In genomic region chr10:36048236-36048635, GRCh38 we compare ENCODE assay signal across 29 cellular contexts.
"Had no signal": no experiment of that assay in that cellular context is flagged by ENCODE, and none has a peak within 500 bp of the region (broad histone marks: within the 10 kb centered on the region; RNA-seq: fewer than 3 reads in every experiment).

No MANE protein-coding gene starts in this region.

- H3K27ac Mint-ChIP-seq: activated CD4-positive, alpha-beta memory T cell treated with anti-CD3 and anti-CD28 coated beads for 36 hours; activated CD4-positive, alpha-beta T cell treated with anti-CD3 and anti-CD28 coated beads, Interleukin-2, amount 10 ng/mL, durations not matched to agents 24 days and 14 days; activated naive CD4-positive, alpha-beta T cell treated with anti-CD3 and anti-CD28 coated beads, Interleukin-2, amount 10 ng/mL, durations not matched to agents 7 days and 5 days; activated naive CD8-positive, alpha-beta T cell treated with anti-CD3 and anti-CD28 coated beads, Interleukin-2, amount 10 ng/mL, durations not matched to agents 7 days and 5 days; activated T-helper 1 cell treated with anti-CD3 and anti-CD28 coated beads, Interleukin-12 subunit alpha, Interleukin-12 subunit beta, Interleukin-2, Interleukin-4 antibody, amounts not matched to agents 30 ng/mL and 10 ng/mL and 1 ng/mL, durations not matched to agents 14 hours and 24 hours and 36 hours; brain; effector memory CD8-positive, alpha-beta T cell; mesothelial cell of epicardium; naive thymus-derived CD4-positive, alpha-beta T cell; T-helper 17 cell had no signal

- H3K36me3 ChIP-seq: ascending aorta, gastroesophageal sphincter, pancreas, prostate gland, right atrium auricular region, tibial nerve had no signal

- ATAC-seq: effector memory CD8-positive, alpha-beta T cell; esophagus mucosa; gastroesophageal sphincter; left colon; naive thymus-derived CD4-positive, alpha-beta T cell; pancreas; T-helper 17 cell had no signal

- H3K9me3 ChIP-seq: ascending aorta, gastroesophageal sphincter, pancreas, prostate gland, right atrium auricular region, tibial nerve had no signal

- H3K27me3 Mint-ChIP-seq: activated CD4-positive, alpha-beta memory T cell treated with anti-CD3 and anti-CD28 coated beads for 36 hours; activated CD4-positive, alpha-beta T cell treated with anti-CD3 and anti-CD28 coated beads, Interleukin-2, amount 10 ng/mL, durations not matched to agents 24 days and 14 days; activated naive CD4-positive, alpha-beta T cell treated with anti-CD3 and anti-CD28 coated beads, Interleukin-2, amount 10 ng/mL, durations not matched to agents 7 days and 5 days; activated naive CD8-positive, alpha-beta T cell treated with anti-CD3 and anti-CD28 coated beads, Interleukin-2, amount 10 ng/mL, durations not matched to agents 7 days and 5 days; brain; effector memory CD8-positive, alpha-beta T cell; naive thymus-derived CD4-positive, alpha-beta T cell; T-helper 17 cell had no signal

- H3K4me3 ChIP-seq: ascending aorta, gastroesophageal sphincter, hepatocyte, pancreas, prostate gland, right atrium auricular region, smooth muscle cell, tibial nerve had no signal

- H3K4me2 ChIP-seq: hepatocyte, smooth muscle cell had no signal

- H3K27me3 ChIP-seq: ascending aorta, gastroesophageal sphincter, hepatocyte, pancreas, right atrium auricular region, tibial nerve had no signal

- H2AFZ ChIP-seq: hepatocyte had no signal

- H3K4me1 Mint-ChIP-seq: activated CD4-positive, alpha-beta T cell treated with anti-CD3 and anti-CD28 coated beads, Interleukin-2, amount 10 ng/mL, durations not matched to agents 24 days and 14 days; activated naive CD4-positive, alpha-beta T cell treated with anti-CD3 and anti-CD28 coated beads, Interleukin-2, amount 10 ng/mL, durations not matched to agents 7 days and 5 days; activated naive CD8-positive, alpha-beta T cell treated with anti-CD3 and anti-CD28 coated beads, Interleukin-2, amount 10 ng/mL, durations not matched to agents 7 days and 5 days; naive thymus-derived CD4-positive, alpha-beta T cell; T-helper 17 cell had no signal

- H3K4me1 ChIP-seq: ascending aorta, pancreas, prostate gland had no signal

- H3K27ac ChIP-seq: ascending aorta, gastroesophageal sphincter, hepatocyte, pancreas, prostate gland, right atrium auricular region, tibial nerve had no signal

- DNase-seq: activated CD4-positive, alpha-beta memory T cell treated with anti-CD3 and anti-CD28 coated beads for 36 hours; activated CD4-positive, alpha-beta T cell treated with anti-CD3 and anti-CD28 coated beads, Interleukin-2, amount 10 ng/mL, durations not matched to agents 24 days and 14 days; activated CD4-positive, CD25-positive, alpha-beta regulatory T cell treated with anti-CD3 and anti-CD28 coated beads, Interleukin-2, amount 50 U/mL, for 72 hours; activated CD8-positive, alpha-beta memory T cell treated with anti-CD3 and anti-CD28 coated beads, Interleukin-2, amount 50 U/mL, for 4 hours; activated effector memory CD4-positive, alpha-beta T cell treated with anti-CD3 and anti-CD28 coated beads, Interleukin-2, amount 50 U/mL, for 16 hours; activated naive CD4-positive, alpha-beta T cell treated with anti-CD3 and anti-CD28 coated beads, Interleukin-2, amount 10 ng/mL, durations not matched to agents 7 days and 5 days; activated naive CD8-positive, alpha-beta T cell treated with anti-CD3 and anti-CD28 coated beads, Interleukin-2, amount 10 ng/mL, durations not matched to agents 7 days and 5 days; activated T-cell treated with anti-CD3 and anti-CD28 coated beads, Interleukin-2, amount 50 U/mL, for 1 hour; cortex of kidney; effector memory CD8-positive, alpha-beta T cell; islet precursor cell; left colon; naive thymus-derived CD4-positive, alpha-beta T cell; pancreas; stimulated activated CD4-positive, alpha-beta T cell treated with anti-CD3 and anti-CD28 coated beads, Interleukin-1b, Interleukin-23, amount 100 ng/mL, for 48 hours; stimulated activated naive CD4-positive, alpha-beta T cell; T-helper 17 cell; T1000 had no signal

- H3K4me3 Mint-ChIP-seq: activated CD4-positive, alpha-beta memory T cell treated with anti-CD3 and anti-CD28 coated beads for 36 hours; activated CD4-positive, alpha-beta T cell treated with anti-CD3 and anti-CD28 coated beads, Interleukin-2, amount 10 ng/mL, durations not matched to agents 24 days and 14 days; activated naive CD4-positive, alpha-beta T cell treated with anti-CD3 and anti-CD28 coated beads, Interleukin-2, amount 10 ng/mL, durations not matched to agents 7 days and 5 days; activated naive CD8-positive, alpha-beta T cell treated with anti-CD3 and anti-CD28 coated beads, Interleukin-2, amount 10 ng/mL, durations not matched to agents 7 days and 5 days; activated T-helper 1 cell treated with anti-CD3 and anti-CD28 coated beads, Interleukin-12 subunit alpha, Interleukin-12 subunit beta, Interleukin-2, Interleukin-4 antibody, amounts not matched to agents 30 ng/mL and 10 ng/mL and 1 ng/mL, durations not matched to agents 14 hours and 24 hours and 36 hours; brain; effector memory CD8-positive, alpha-beta T cell; mesothelial cell of epicardium; naive thymus-derived CD4-positive, alpha-beta T cell; T-helper 17 cell had no signal

- H3K36me3 Mint-ChIP-seq: activated CD4-positive, alpha-beta memory T cell treated with anti-CD3 and anti-CD28 coated beads for 36 hours; activated naive CD4-positive, alpha-beta T cell treated with anti-CD3 and anti-CD28 coated beads, Interleukin-2, amount 10 ng/mL, durations not matched to agents 7 days and 5 days; activated naive CD8-positive, alpha-beta T cell treated with anti-CD3 and anti-CD28 coated beads, Interleukin-2, amount 10 ng/mL, durations not matched to agents 7 days and 5 days; brain; mesothelial cell of epicardium; naive thymus-derived CD4-positive, alpha-beta T cell had no signal

- H3K9me3 Mint-ChIP-seq: activated CD4-positive, alpha-beta memory T cell treated with anti-CD3 and anti-CD28 coated beads for 36 hours; activated CD4-positive, alpha-beta T cell treated with anti-CD3 and anti-CD28 coated beads, Interleukin-2, amount 10 ng/mL, durations not matched to agents 24 days and 14 days; activated naive CD8-positive, alpha-beta T cell treated with anti-CD3 and anti-CD28 coated beads, Interleukin-2, amount 10 ng/mL, durations not matched to agents 7 days and 5 days; activated T-helper 1 cell treated with anti-CD3 and anti-CD28 coated beads, Interleukin-12 subunit alpha, Interleukin-12 subunit beta, Interleukin-2, Interleukin-4 antibody, amounts not matched to agents 30 ng/mL and 10 ng/mL and 1 ng/mL, durations not matched to agents 14 hours and 24 hours and 36 hours had no signal
